In the genomic region with DNA sequence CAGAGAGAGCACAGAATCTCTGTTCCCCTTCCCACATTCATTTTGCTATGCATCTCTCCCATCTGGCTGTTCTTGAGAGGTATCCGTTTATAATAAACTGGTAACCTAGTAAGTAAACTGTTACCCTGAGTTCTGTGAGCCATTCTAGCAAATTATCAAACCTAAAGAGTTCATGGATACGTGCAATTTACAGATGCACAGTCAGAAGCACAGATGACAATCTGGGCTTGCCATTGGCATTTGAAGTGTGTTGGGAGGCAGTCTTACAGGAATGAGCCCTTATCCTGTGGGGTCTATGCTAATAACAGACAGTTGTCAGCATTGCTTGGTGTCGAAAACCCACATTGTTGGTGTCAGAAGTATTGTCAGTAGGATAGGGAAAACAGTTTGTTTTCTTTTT, we compare ENCODE assay signal across 18 cellular contexts.
DNase-seq lines count a peak whose midpoint lies in the region; ATAC-seq, FAIRE-seq and TF ChIP-seq lines count a peak whose summit lies in the region.
"Had no signal": no experiment of that assay in that cellular context is flagged by ENCODE, and none has a peak within 500 bp of the region (broad histone marks: within the 10 kb centered on the region; RNA-seq: fewer than 3 reads in every experiment).

No MANE protein-coding gene starts in this region.

- H3K27ac Mint-ChIP-seq in WTC11: peak overlapping the region; percentile 56; the same call in 1 of the 2 replicates
- H3K27ac Mint-ChIP-seq: CD8-positive, alpha-beta memory T cell had no signal

- H3K4me3 Mint-ChIP-seq in WTC11: no peak overlapping the region
- H3K4me3 Mint-ChIP-seq: CD8-positive, alpha-beta memory T cell had no signal

- H3K36me3 ChIP-seq in HepG2 (replicated peaks in 1 of 2; ENCODE audit: control insufficient read depth in 1 of 2, insufficient read depth in 2 of 2, low read length in 2 of 2) (no peaks in the 10 kb centered on the region), right lobe of liver (no peaks in the 10 kb centered on the region), HUES48 (ENCODE audit: control insufficient read depth, insufficient read depth, low read length) (no peaks in the 10 kb centered on the region; the same call in 1 of the 2 replicates), keratinocyte (ENCODE audit: control insufficient read depth in 2 of 2, extremely low read depth in 1 of 2, insufficient read depth in 2 of 2, low read length in 2 of 2) (no peaks in the 10 kb centered on the region)
- H3K36me3 ChIP-seq: BLaER1 had no signal

- H3K27me3 ChIP-seq in HepG2 (ENCODE audit: control insufficient read depth in 1 of 2, insufficient read depth in 2 of 2, low read length in 2 of 2): no peaks in the 10 kb centered on the region
- no peaks in the 10 kb centered on the region for H3K27me3 ChIP-seq in right lobe of liver
- H3K27me3 ChIP-seq in HUES48 (ENCODE audit: control insufficient read depth, insufficient read depth, low read length): no peaks in the 10 kb centered on the region
- H3K27me3 ChIP-seq in keratinocyte (ENCODE audit: control insufficient read depth, extremely low read depth, insufficient read depth, low read length): no peaks in the 10 kb centered on the region
- H3K27me3 ChIP-seq: BLaER1 had no signal

- dilution Hi-C loops in keratinocyte (cut with MboI; ENCODE audit: extremely low pct_ligation_motif_present, low sequenced_read_pairs): no loop called here

- H3K9me3 ChIP-seq in HepG2 (ENCODE audit: low read length) (no peaks in the 10 kb centered on the region), right lobe of liver (no peaks in the 10 kb centered on the region), HUES48 (ENCODE audit: control insufficient read depth, insufficient read depth, low read length) (peaks cover 7% of the 10 kb centered on the region), keratinocyte (ENCODE audit: control insufficient read depth, low read depth, low read length) (no peaks in the 10 kb centered on the region)
- H3K9me3 ChIP-seq: BLaER1 had no signal

- H3K79me2 ChIP-seq in HepG2 (ENCODE audit: insufficient read depth, low read length): no peaks in the 10 kb centered on the region
- no peaks in the 10 kb centered on the region for H3K79me2 ChIP-seq in keratinocyte (ENCODE audit: control insufficient read depth, insufficient read depth, low read length)

- POLR2A ChIA-PET in HepG2 (lab: Yijun Ruan, JAX) (no interaction called here), WTC11 (lab: Charles Lee) (no interaction called here)

- TF ChIP-seq EP300 in HepG2 (IDR thresholded peaks at IDR 0.05; ENCODE audit: low read depth in 2 of 2, low read length in 2 of 2) (no peak), HepG2 (CRISPR knock-in tag; IDR thresholded peaks at IDR 0.05; ENCODE audit: borderline replicate concordance) (no peak)

- CTCF ChIA-PET in HepG2 (lab: Yijun Ruan, JAX; ENCODE audit: low intra/inter-chr PET ratio, low total read pairs) (no interaction called here), WTC11 (lab: Charles Lee) (interaction anchor here (1.0 kb wide), 1 partner anchor 231 kb away, joined by 3 read pairs; no protein-coding TSS in a partner anchor)

- peaks cover 34% of the 10 kb centered on the region for H3K4me1 Mint-ChIP-seq in WTC11
- H3K4me1 Mint-ChIP-seq: CD8-positive, alpha-beta memory T cell had no signal

- no peak for TF ChIP-seq POLR2A in HepG2 (IDR thresholded peaks at IDR 0.05; ENCODE audit: insufficient read depth in 1 of 2, low read depth in 2 of 2, low read length in 2 of 2)
- no peak for TF ChIP-seq POLR2A in right lobe of liver (IDR thresholded peaks at IDR 0.05)

- H3K9ac ChIP-seq in HepG2 (ENCODE audit: insufficient read depth, low read depth, low read length) (no peak overlapping the region), HUES48 (ENCODE audit: low read depth, low read length) (no peak overlapping the region), keratinocyte (ENCODE audit: control insufficient read depth, extremely low read depth, insufficient read depth, low read length) (no peak overlapping the region)
- H3K9ac ChIP-seq: BLaER1 had no signal

- H3K4me3 ChIP-seq in HepG2 (replicated peaks in 1 of 3; ENCODE audit: insufficient read depth in 1 of 3, low read depth in 2 of 3, low read length in 3 of 3) (no peak overlapping the region), right lobe of liver (no peak overlapping the region), HUES48 (ENCODE audit: low read depth, low read length) (no peak overlapping the region), keratinocyte (ENCODE audit: control insufficient read depth in 2 of 3, extremely low read depth in 1 of 3, insufficient read depth in 2 of 3, low read depth in 1 of 3, low read length in 3 of 3) (no peak overlapping the region)
- H3K4me3 ChIP-seq: BLaER1, K562 had no signal

- BruUV-seq in HepG2 (replicated peaks; lab: Mats Ljungman, UMichigan): no TSS peak

- no peaks in the 10 kb centered on the region for H4K20me1 ChIP-seq in HepG2 (ENCODE audit: insufficient read depth, low read length)
- no peaks in the 10 kb centered on the region for H4K20me1 ChIP-seq in keratinocyte (ENCODE audit: control insufficient read depth, extremely low read depth, insufficient read depth, low read length)
- H4K20me1 ChIP-seq: BLaER1 had no signal

- H3K27me3 Mint-ChIP-seq in WTC11 (ENCODE audit: low read depth): no peaks in the 10 kb centered on the region
- H3K27me3 Mint-ChIP-seq: CD8-positive, alpha-beta memory T cell had no signal

- H3K4me1 ChIP-seq in HepG2 (ENCODE audit: insufficient read depth, low read length): peaks cover 5% of the 10 kb centered on the region; the same call in 1 of the 2 replicates
- no peaks in the 10 kb centered on the region for H3K4me1 ChIP-seq in right lobe of liver
- peaks cover 18% of the 10 kb centered on the region for H3K4me1 ChIP-seq in HUES48 (ENCODE audit: control insufficient read depth, insufficient read depth, low read length)
- no peaks in the 10 kb centered on the region for H3K4me1 ChIP-seq in keratinocyte (ENCODE audit: control insufficient read depth, extremely low read depth, insufficient read depth, low read length)
- H3K4me1 ChIP-seq: BLaER1 had no signal

- TF ChIP-seq CTCF in HepG2 (CRISPR knock-in tag; IDR thresholded peaks at IDR 0.05): no peak
- no peak for TF ChIP-seq CTCF in right lobe of liver (IDR thresholded peaks at IDR 0.05)
- TF ChIP-seq CTCF in WTC11 (IDR thresholded peaks at IDR 0.05): no peak
- TF ChIP-seq CTCF in keratinocyte (optimal IDR thresholded peaks at IDR 0.05 in 1 of 3, IDR thresholded peaks at IDR 0.05 in 1 of 3, conservative IDR thresholded peaks at IDR 0.05 in 1 of 3; ENCODE audit: extremely low read depth in 1 of 3, insufficient read depth in 2 of 3, low read length in 3 of 3): no peak

- DNase-seq in HepG2 (ENCODE audit: low spot score): no peak
- no peak for DNase-seq in right lobe of liver
- DNase-seq in WTC11 (ENCODE audit: low spot score): no peak
- DNase-seq in keratinocyte (ENCODE audit: low read depth, low spot score): no peak
- no peak for DNase-seq in DMS114 treated with DMSO at 0.1 percent for 48 hours (lab: John Stamatoyannopoulos, UW; ENCODE audit: unreplicated experiment)
- DNase-seq in NCI-H446 (lab: John Stamatoyannopoulos, UW): no peak
- DNase-seq: 8988T; CD8-positive, alpha-beta memory T cell; COR-L47; DMS153; HCEC 1CT had no signal

- 4% methylated on average over 3 of the region's 3 CpGs for WGBS in HepG2 (ENCODE audit: low lambda C conversion rate)
- WGBS in right lobe of liver (ENCODE audit: insufficient coverage, low coverage, low lambda C conversion rate, missing lambda C conversion rate): 83% methylated on average over 2 of the region's 3 CpGs

- TF ChIP-seq RAD21 in HepG2 (CRISPR knock-in tag; IDR thresholded peaks at IDR 0.05): no peak

- H3K9me3 Mint-ChIP-seq in WTC11: peaks cover 35% of the 10 kb centered on the region

- intact Hi-C loops in HepG2 (cut with micrococcal nuclease; ENCODE audit: unreplicated experiment) (no loop called here), right lobe of liver (cut with DNase I) (no loop called here)

- H3K36me3 Mint-ChIP-seq in WTC11: peaks cover 33% of the 10 kb centered on the region
- H3K36me3 Mint-ChIP-seq: CD8-positive, alpha-beta memory T cell had no signal

- no peak overlapping the region for H2AFZ ChIP-seq in HepG2 (ENCODE audit: low read length)
- no peak overlapping the region for H2AFZ ChIP-seq in keratinocyte (ENCODE audit: control insufficient read depth, low read length)

- H3K27ac ChIP-seq in HepG2 (ENCODE audit: extremely low read length, insufficient read depth, low read length): no peak overlapping the region
- no peak overlapping the region for H3K27ac ChIP-seq in right lobe of liver
- H3K27ac ChIP-seq in HUES48 (ENCODE audit: low read depth, low read length): peak overlapping the region; percentile 26
- H3K27ac ChIP-seq in keratinocyte (ENCODE audit: control insufficient read depth, insufficient read depth, low read length): no peak overlapping the region
- H3K27ac ChIP-seq: BLaER1 had no signal

- H3K9me1 ChIP-seq in keratinocyte (ENCODE audit: control insufficient read depth, extremely low read depth, insufficient read depth, low read length): no peaks in the 10 kb centered on the region

- FAIRE-seq in HepG2 (lab: Jason Lieb, UNC) (no peak), keratinocyte (lab: Jason Lieb, UNC) (peak; percentile 57)
- FAIRE-seq: D721Med, G401.6, HTR-8/SVneo, K562 had no signal

- in situ Hi-C loops in HepG2 (cut with HindIII; ENCODE audit: extremely low pct_ligation_motif_present, low pct_unique_long_range_greater_than_20kb): no loop called here

- no peak overlapping the region for H3K4me2 ChIP-seq in HepG2 (ENCODE audit: low read depth, low read length)
- H3K4me2 ChIP-seq in keratinocyte (ENCODE audit: control insufficient read depth, extremely low read depth, insufficient read depth, low read depth, low read length): no peak overlapping the region
- H3K4me2 ChIP-seq: BLaER1 had no signal

- ATAC-seq in HepG2: no peak
- no peak for ATAC-seq in right lobe of liver
- peak; percentile 19 for ATAC-seq in WTC11
- no peak for ATAC-seq in activated CD4-positive, CD25-positive, alpha-beta regulatory T cell treated with anti-CD3 and anti-CD28 coated beads, Interleukin-2, amount 50 U/mL, for 24 hours
- ATAC-seq: K562 had no signal

TF ChIP-seq in HepG2, 621 proteins besides CTCF, POLR2A, EP300 and RAD21:
- TF ChIP-seq, protein P1, sequence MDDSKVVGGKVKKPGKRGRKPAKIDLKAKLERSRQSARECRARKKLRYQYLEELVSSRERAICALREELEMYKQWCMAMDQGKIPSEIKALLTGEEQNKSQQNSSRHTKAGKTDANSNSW (CRISPR knock-in tag; IDR thresholded peaks at IDR 0.05; ENCODE audit: borderline replicate concordance): no peak
- TF ChIP-seq ZNF317 (CRISPR knock-in tag; IDR thresholded peaks at IDR 0.05): 0 out of 2 replicates have a peak, but pooled peaks have one; percentile 25
TF ChIP-seq in HepG2: peak in this region for 1.
